1 cellular context compared by ENCODE assay signal in genomic region chr1:89723144-89723543, GRCh38.
TF ChIP-seq lines count a peak whose summit lies in the region.

No MANE protein-coding gene starts in this region.

TF ChIP-seq in IMR-90, 13 proteins besides CTCF, POLR2A, EP300 and RAD21:
- TF ChIP-seq CHD1 (IDR thresholded peaks at IDR 0.05; ENCODE audit: low read depth, low read length) (no peak), SMC3 (IDR thresholded peaks at IDR 0.05; ENCODE audit: low read depth, low read length) (no peak), MAFK (IDR thresholded peaks at IDR 0.05; ENCODE audit: low read depth, low read length) (no peak), FOS (IDR thresholded peaks at IDR 0.05; ENCODE audit: low read depth, low read length) (no peak), ELK1 (IDR thresholded peaks at IDR 0.05; ENCODE audit: borderline replicate concordance, low read depth, low read length) (no peak), RCOR1 (IDR thresholded peaks at IDR 0.05; ENCODE audit: insufficient replicate concordance, low read length) (no peak), NFE2L2 (IDR thresholded peaks at IDR 0.05; ENCODE audit: low read depth, low read length) (no peak), CEBPB (IDR thresholded peaks at IDR 0.05; ENCODE audit: low read depth, low read length) (no peak), BHLHE40 (IDR thresholded peaks at IDR 0.05; ENCODE audit: low read depth, low read length) (no peak), MXI1 (IDR thresholded peaks at IDR 0.05; ENCODE audit: borderline replicate concordance, low read depth, low read length) (no peak), USF2 (IDR thresholded peaks at IDR 0.05; ENCODE audit: low read depth, low read length) (no peak), MAZ (IDR thresholded peaks at IDR 0.05; ENCODE audit: borderline replicate concordance, low read depth, low read length) (no peak), RFX5 (IDR thresholded peaks at IDR 0.05; ENCODE audit: low read depth, low read length) (no peak)
